In genomic region chr14:77212933-77213656, GRCh38 we compare ENCODE assay signal across 8 cellular contexts. TPM values are rescaled to one million over a fixed set of nuclear protein-coding genes. Genes with fewer than 3 reads are reported as not detected.
A peak's percentile ranks its signal among the peaks of the same experiment; 100 is the strongest.
DNase-seq lines count a peak whose midpoint lies in the region; ATAC-seq and TF ChIP-seq lines count a peak whose summit lies in the region.

No MANE protein-coding gene starts in this region.

- intact Hi-C loops in Caco-2 (cut with micrococcal nuclease; ENCODE audit: unreplicated experiment) = loop anchor here (1.0 kb wide), 1 partner anchor 61 kb away; no protein-coding TSS in a partner anchor

- H3K4me3 Mint-ChIP-seq in Caco-2 (ENCODE audit: unreplicated experiment) (no peak overlapping the region), nephron progenitor cell (no peak overlapping the region)

- no TSS peak for BruUV-seq in Caco-2 (replicated peaks; lab: Mats Ljungman, UMichigan)

- H3K27me3 ChIP-seq in Caco-2 (replicated peaks; ENCODE audit: control insufficient read depth, insufficient read depth, low read length) = no peaks in the 10 kb centered on the region; the same call in 1 of the 2 replicates
- peaks cover 35% of the 10 kb centered on the region for H3K27me3 ChIP-seq in suprapubic skin

- H3K4me1 Mint-ChIP-seq in Caco-2 (ENCODE audit: low read depth, unreplicated experiment) (no peaks in the 10 kb centered on the region), nephron progenitor cell (peaks cover 8% of the 10 kb centered on the region)

- TF ChIP-seq POLR2A in suprapubic skin (IDR thresholded peaks at IDR 0.05) = no peak

- POLR2A ChIA-PET in Caco-2 (lab: Charles Lee) = no interaction called here

- no peak for TF ChIP-seq EP300 in suprapubic skin (IDR thresholded peaks at IDR 0.05)

- WGBS in suprapubic skin = 13% methylated on average over 17 of the region's 17 CpGs

- TF ChIP-seq CTCF in Caco-2 (IDR thresholded peaks at IDR 0.05; ENCODE audit: insufficient read depth in 1 of 2, low read depth in 1 of 2, low read length in 1 of 2, severe bottlenecking in 1 of 2, unreplicated experiment in 1 of 2) = peak; percentile 79 to 93
- TF ChIP-seq CTCF in choroid plexus epithelial cell (conservative IDR thresholded peaks at IDR 0.05; ENCODE audit: low read depth, low read length) = peak; percentile 79
- TF ChIP-seq CTCF in nephron progenitor cell (IDR thresholded peaks at IDR 0.05) = peak; percentile 75
- peak in 1 of 2 donors; percentile 76 for TF ChIP-seq CTCF in suprapubic skin (IDR thresholded peaks at IDR 0.05)

- ATAC-seq in GM19351 (IDR thresholded peaks at IDR 0.05; ENCODE audit: unreplicated experiment) = peak; percentile 88

- CTCF ChIA-PET in Caco-2 (lab: Charles Lee) = interaction anchor here (0.6 to 2.7 kb wide), 15 partner anchors 9 to 339 kb away, joined by 3 to 68 read pairs (median 3); partner anchors contain the start of genes GSTZ1, POMT2, TMEM63C and VIPAS39

- peak; percentile 73 to 81 for DNase-seq in Caco-2
- DNase-seq in Kasumi-1 (lab: John Stamatoyannopoulos, UW) = peak; percentile 39
- peak; percentile 39 for DNase-seq in RKO (ENCODE audit: low spot score)
- DNase-seq in choroid plexus epithelial cell (ENCODE audit: low read depth) = peak; percentile 54
- peak; percentile 71 for DNase-seq in nephron progenitor cell
- no peak for DNase-seq in suprapubic skin (ENCODE audit: low spot score in 2 of 2)
- DNase-seq in activated gamma-delta T cell (lab: John Stamatoyannopoulos, UW) = no peak

- no peaks in the 10 kb centered on the region for H3K36me3 ChIP-seq in Caco-2 (ENCODE audit: control insufficient read depth, insufficient read depth, low read length)
- no peaks in the 10 kb centered on the region for H3K36me3 ChIP-seq in suprapubic skin

- H3K27ac Mint-ChIP-seq in Caco-2 (ENCODE audit: unreplicated experiment) = no peak overlapping the region
- H3K27ac Mint-ChIP-seq in nephron progenitor cell = no peak overlapping the region

- H3K9me3 Mint-ChIP-seq in Caco-2 (ENCODE audit: unreplicated experiment) (no peaks in the 10 kb centered on the region), nephron progenitor cell (no peaks in the 10 kb centered on the region)

- H3K27ac ChIP-seq in suprapubic skin = no peak overlapping the region

- H3K4me3 ChIP-seq in Caco-2 (ENCODE audit: low read depth, low read length) = no peak overlapping the region
- H3K4me3 ChIP-seq in choroid plexus epithelial cell (ENCODE audit: low read depth, low read length) = no peak overlapping the region
- no peak overlapping the region for H3K4me3 ChIP-seq in suprapubic skin

- H3K36me3 Mint-ChIP-seq in Caco-2 (ENCODE audit: insufficient read depth, unreplicated experiment) (peaks cover 4% of the 10 kb centered on the region), nephron progenitor cell (ENCODE audit: low read depth) (no peaks in the 10 kb centered on the region)

- H3K27me3 Mint-ChIP-seq in Caco-2 (ENCODE audit: insufficient read depth, unreplicated experiment) (peaks cover 23% of the 10 kb centered on the region), nephron progenitor cell (ENCODE audit: low read depth, poor library complexity) (peaks cover 82% of the 10 kb centered on the region)

- H3K4me1 ChIP-seq in Caco-2 (no peaks in the 10 kb centered on the region), suprapubic skin (no peaks in the 10 kb centered on the region)

- H3K9me3 ChIP-seq in Caco-2 (no peaks in the 10 kb centered on the region), suprapubic skin (no peaks in the 10 kb centered on the region)

RNA-seq across cellular contexts. Expression of gene TMEM63C, which starts 31.5 kb away (rescaled TPM):
- 1.3 and 1.4 TPM in 2 replicates for total RNA-seq in Caco-2 (2022)
- total RNA-seq in suprapubic skin = 10 to 100 TPM; 12.3 to 32.8 (median 19.9) TPM

RNA-seq across cellular contexts. Expression of gene NGB, which starts 57.9 kb away (rescaled TPM):
- not detected in 2 replicates for total RNA-seq in Caco-2 (2022)
- not detected for total RNA-seq in suprapubic skin

Comparison
In these comparisons a context has a peak if more than half of its experiments do, and no peak if none do; other contexts are left out.
1. DNase-seq: peak in Caco-2 (2 of 2), Kasumi-1 (2 of 2), RKO (single experiment), choroid plexus epithelial cell (single experiment) and nephron progenitor cell (single experiment); none in suprapubic skin (0 of 2) and activated gamma-delta T cell (single experiment).